In genomic region chr15:50424066-50424890, GRCh38 we compare ENCODE assay signal across 1 cellular context.
TF ChIP-seq lines count a peak whose summit lies in the region.

Gene USP8, plus strand, starts transcription at chr15:50424405. Its CDS starts 14,669 bp downstream, at chr15:50439074.

TF ChIP-seq in HEK293, 187 proteins besides CTCF, POLR2A, EP300 and RAD21 (continued from another document):
- TF ChIP-seq ZNF157 (tag by site-specific recombination; IDR thresholded peaks at IDR 0.05), result no peak
- TF ChIP-seq ZSCAN5A (tag by site-specific recombination; IDR thresholded peaks at IDR 0.05), result no peak
- no peak for TF ChIP-seq ZNF211 (tag by site-specific recombination; IDR thresholded peaks at IDR 0.05; ENCODE audit: low read depth)
- no peak for TF ChIP-seq ZNF148 (tag by site-specific recombination; IDR thresholded peaks at IDR 0.05; ENCODE audit: borderline replicate concordance)
- peak; percentile 90 for TF ChIP-seq ZNF76 (tag by site-specific recombination; IDR thresholded peaks at IDR 0.05; ENCODE audit: borderline replicate concordance, low read depth)
- TF ChIP-seq, protein P1, sequence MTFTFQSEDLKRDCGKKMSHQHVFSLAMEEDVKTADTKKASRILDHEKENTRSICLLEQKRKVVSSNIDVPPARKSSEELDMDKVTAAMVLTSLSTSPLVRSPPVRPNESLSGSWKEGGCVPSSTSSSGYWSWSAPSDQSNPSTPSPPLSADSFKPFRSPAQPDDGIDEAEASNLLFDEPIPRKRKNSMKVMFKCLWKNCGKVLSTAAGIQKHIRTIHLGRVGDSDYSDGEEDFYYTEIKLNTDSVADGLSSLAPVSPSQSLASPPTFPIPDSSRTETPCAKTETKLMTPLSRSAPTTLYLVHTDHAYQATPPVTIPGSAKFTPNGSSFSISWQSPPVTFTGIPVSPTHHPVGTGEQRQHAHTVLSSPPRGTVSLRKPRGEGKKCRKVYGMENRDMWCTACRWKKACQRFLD (tag by site-specific recombination; IDR thresholded peaks at IDR 0.05), result no peak
- no peak for TF ChIP-seq ZNF510 (tag by site-specific recombination; IDR thresholded peaks at IDR 0.05; ENCODE audit: insufficient replicate concordance)
- TF ChIP-seq ZNF23 (tag by site-specific recombination; IDR thresholded peaks at IDR 0.05; ENCODE audit: borderline replicate concordance), result no peak
- TF ChIP-seq ZNF302 (tag by site-specific recombination; IDR thresholded peaks at IDR 0.05; ENCODE audit: low read depth), result no peak
- no peak for TF ChIP-seq HOXD13 (CRISPR knock-in tag; IDR thresholded peaks at IDR 0.05; ENCODE audit: borderline replicate concordance)
- TF ChIP-seq, protein P2, sequence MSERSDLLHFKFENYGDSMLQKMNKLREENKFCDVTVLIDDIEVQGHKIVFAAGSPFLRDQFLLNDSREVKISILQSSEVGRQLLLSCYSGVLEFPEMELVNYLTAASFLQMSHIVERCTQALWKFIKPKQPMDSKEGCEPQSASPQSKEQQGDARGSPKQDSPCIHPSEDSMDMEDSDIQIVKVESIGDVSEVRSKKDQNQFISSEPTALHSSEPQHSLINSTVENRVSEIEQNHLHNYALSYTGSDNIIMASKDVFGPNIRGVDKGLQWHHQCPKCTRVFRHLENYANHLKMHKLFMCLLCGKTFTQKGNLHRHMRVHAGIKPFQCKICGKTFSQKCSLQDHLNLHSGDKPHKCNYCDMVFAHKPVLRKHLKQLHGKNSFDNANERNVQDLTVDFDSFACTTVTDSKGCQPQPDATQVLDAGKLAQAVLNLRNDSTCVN (tag by site-specific recombination; optimal IDR thresholded peaks at IDR 0.05), result peak; percentile 42
- TF ChIP-seq ZBTB1 (tag by site-specific recombination; IDR thresholded peaks at IDR 0.05), result no peak
- TF ChIP-seq ZNF792 (tag by site-specific recombination; IDR thresholded peaks at IDR 0.05), result no peak
- TF ChIP-seq YY2 (tag by site-specific recombination; IDR thresholded peaks at IDR 0.05), result no peak
- TF ChIP-seq ZNF24 (tag by site-specific recombination; IDR thresholded peaks at IDR 0.05), result 0 out of 2 replicates have a peak, but pooled peaks have one; percentile 32
- TF ChIP-seq ZNF324 (tag by site-specific recombination; IDR thresholded peaks at IDR 0.05), result no peak
- TF ChIP-seq ZNF394 (tag by site-specific recombination; IDR thresholded peaks at IDR 0.05; ENCODE audit: borderline replicate concordance), result peak; percentile 48; the same call in 1 of the 2 replicates
- no peak for TF ChIP-seq MYNN (tag by site-specific recombination; IDR thresholded peaks at IDR 0.05; ENCODE audit: borderline replicate concordance)
- peak; percentile 70 for TF ChIP-seq KLF10 (tag by site-specific recombination; IDR thresholded peaks at IDR 0.05)
- no peak for TF ChIP-seq ZNF623 (tag by site-specific recombination; IDR thresholded peaks at IDR 0.05)
- TF ChIP-seq ZNF610 (tag by site-specific recombination; IDR thresholded peaks at IDR 0.05; ENCODE audit: borderline replicate concordance), result no peak
- TF ChIP-seq ZNF2 (tag by site-specific recombination; IDR thresholded peaks at IDR 0.05), result no peak
- TF ChIP-seq ZNF155 (tag by site-specific recombination; IDR thresholded peaks at IDR 0.05), result no peak
- TF ChIP-seq ZNF530 (tag by site-specific recombination; IDR thresholded peaks at IDR 0.05; ENCODE audit: low read depth), result no peak
- TF ChIP-seq ZSCAN30 (tag by site-specific recombination; IDR thresholded peaks at IDR 0.05), result peak; percentile 49
- TF ChIP-seq ZNF560 (tag by site-specific recombination; IDR thresholded peaks at IDR 0.05; ENCODE audit: borderline replicate concordance), result no peak
- no peak for TF ChIP-seq GLI4 (tag by site-specific recombination; IDR thresholded peaks at IDR 0.05)
- no peak for TF ChIP-seq PRDM1 (tag by site-specific recombination; IDR thresholded peaks at IDR 0.05)
- peak; percentile 56; the same call in 1 of the 2 replicates for TF ChIP-seq PRDM10 (tag by site-specific recombination; IDR thresholded peaks at IDR 0.05)
- TF ChIP-seq SCRT2 (tag by site-specific recombination; IDR thresholded peaks at IDR 0.05), result 0 out of 2 replicates have a peak, but pooled peaks have one; percentile 28
- TF ChIP-seq, protein P3, sequence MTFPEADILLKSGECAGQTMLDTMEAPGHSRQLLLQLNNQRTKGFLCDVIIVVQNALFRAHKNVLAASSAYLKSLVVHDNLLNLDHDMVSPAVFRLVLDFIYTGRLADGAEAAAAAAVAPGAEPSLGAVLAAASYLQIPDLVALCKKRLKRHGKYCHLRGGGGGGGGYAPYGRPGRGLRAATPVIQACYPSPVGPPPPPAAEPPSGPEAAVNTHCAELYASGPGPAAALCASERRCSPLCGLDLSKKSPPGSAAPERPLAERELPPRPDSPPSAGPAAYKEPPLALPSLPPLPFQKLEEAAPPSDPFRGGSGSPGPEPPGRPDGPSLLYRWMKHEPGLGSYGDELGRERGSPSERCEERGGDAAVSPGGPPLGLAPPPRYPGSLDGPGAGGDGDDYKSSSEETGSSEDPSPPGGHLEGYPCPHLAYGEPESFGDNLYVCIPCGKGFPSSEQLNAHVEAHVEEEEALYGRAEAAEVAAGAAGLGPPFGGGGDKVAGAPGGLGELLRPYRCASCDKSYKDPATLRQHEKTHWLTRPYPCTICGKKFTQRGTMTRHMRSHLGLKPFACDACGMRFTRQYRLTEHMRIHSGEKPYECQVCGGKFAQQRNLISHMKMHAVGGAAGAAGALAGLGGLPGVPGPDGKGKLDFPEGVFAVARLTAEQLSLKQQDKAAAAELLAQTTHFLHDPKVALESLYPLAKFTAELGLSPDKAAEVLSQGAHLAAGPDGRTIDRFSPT (tag by site-specific recombination; IDR thresholded peaks at IDR 0.05), result no peak
- no peak for TF ChIP-seq ZNF843 (tag by site-specific recombination; IDR thresholded peaks at IDR 0.05)
- 0 out of 2 replicates have a peak, but pooled peaks have one; percentile 42 for TF ChIP-seq ZXDB (tag by site-specific recombination; IDR thresholded peaks at IDR 0.05)
- no peak for TF ChIP-seq REST (tag by site-specific recombination; IDR thresholded peaks at IDR 0.05)
